ENCODE assay signal across 11 cellular contexts in the genomic region with DNA sequence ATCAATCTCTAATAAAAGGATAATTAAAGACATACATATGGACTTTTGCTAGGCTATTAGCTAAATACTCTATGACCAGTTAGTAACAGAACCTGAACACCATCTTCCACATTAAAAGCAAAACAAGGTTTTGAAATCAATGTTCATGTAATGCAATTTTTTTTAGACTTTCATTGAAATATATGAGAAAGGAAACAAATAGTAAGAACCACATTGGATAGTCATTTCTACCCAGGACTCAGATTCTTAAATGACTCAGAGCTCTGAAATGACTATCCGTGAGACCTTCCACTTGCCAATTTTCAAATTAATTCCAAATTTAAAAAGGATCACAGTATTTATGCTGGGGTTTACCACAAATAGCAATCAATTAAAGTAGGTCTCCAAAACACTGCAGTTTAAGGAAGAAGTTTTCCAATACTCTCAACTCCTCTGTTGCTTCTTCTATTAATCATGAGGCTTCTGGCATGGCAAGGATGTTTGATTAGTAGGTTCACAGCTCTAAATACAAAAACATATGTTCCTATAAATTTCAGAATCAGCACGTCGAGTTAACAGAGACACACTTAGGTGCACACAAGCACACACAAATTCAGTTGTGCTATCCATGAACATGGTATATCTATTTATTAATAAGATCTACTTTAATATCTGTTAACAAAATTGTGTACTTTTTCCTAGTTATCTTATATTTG.
A peak's percentile ranks its signal among the peaks of the same experiment; 100 is the strongest.
DNase-seq lines count a peak whose midpoint lies in the region; ATAC-seq lines count a peak whose summit lies in the region.
"Had no signal": no experiment of that assay in that cellular context is flagged by ENCODE, and none has a peak within 500 bp of the region (broad histone marks: within the 10 kb centered on the region; RNA-seq: fewer than 3 reads in every experiment).

No MANE protein-coding gene starts in this region.

- no peaks in the 10 kb centered on the region for H3K27me3 Mint-ChIP-seq in activated T-helper 1 cell treated with anti-CD3 and anti-CD28 coated beads, Interleukin-12 subunit alpha, Interleukin-12 subunit beta, Interleukin-2, Interleukin-4 antibody, amounts not matched to agents 30 ng/mL and 10 ng/mL and 1 ng/mL, durations not matched to agents 14 hours and 24 hours and 36 hours (ENCODE audit: insufficient read depth)

- H3K36me3 Mint-ChIP-seq in activated T-helper 1 cell treated with anti-CD3 and anti-CD28 coated beads, Interleukin-12 subunit alpha, Interleukin-12 subunit beta, Interleukin-2, Interleukin-4 antibody, amounts not matched to agents 30 ng/mL and 10 ng/mL and 1 ng/mL, durations not matched to agents 14 hours and 24 hours and 36 hours (ENCODE audit: low read depth): peaks cover 33% of the 10 kb centered on the region
- H3K36me3 Mint-ChIP-seq: CD4-positive, CD25-positive, alpha-beta regulatory T cell had no signal

- H3K9me3 Mint-ChIP-seq in activated T-helper 1 cell treated with anti-CD3 and anti-CD28 coated beads, Interleukin-12 subunit alpha, Interleukin-12 subunit beta, Interleukin-2, Interleukin-4 antibody, amounts not matched to agents 30 ng/mL and 10 ng/mL and 1 ng/mL, durations not matched to agents 14 hours and 24 hours and 36 hours: peaks cover 70% of the 10 kb centered on the region

- ATAC-seq in GM18858 (IDR thresholded peaks at IDR 0.05; ENCODE audit: unreplicated experiment) (peak; percentile 88), HG02759 (IDR thresholded peaks at IDR 0.05; ENCODE audit: unreplicated experiment) (peak; percentile 68), HG03139 (IDR thresholded peaks at IDR 0.05; ENCODE audit: unreplicated experiment) (no peak)

- intact Hi-C loops in activated T-helper 1 cell treated with anti-CD3 and anti-CD28 coated beads, Interleukin-12 subunit alpha, Interleukin-12 subunit beta, Interleukin-2, Interleukin-4 antibody, amounts not matched to agents 30 ng/mL and 10 ng/mL and 1 ng/mL, durations not matched to agents 14 hours and 24 hours and 36 hours (cut with micrococcal nuclease): loop anchor here (1.0 to 5.0 kb wide), 18 partner anchors 13 to 924 kb away; partner anchors contain the start of gene ID2

- peak overlapping the region; percentile 76 for H3K27ac Mint-ChIP-seq in activated T-helper 1 cell treated with anti-CD3 and anti-CD28 coated beads, Interleukin-12 subunit alpha, Interleukin-12 subunit beta, Interleukin-2, Interleukin-4 antibody, amounts not matched to agents 30 ng/mL and 10 ng/mL and 1 ng/mL, durations not matched to agents 14 hours and 24 hours and 36 hours
- H3K27ac Mint-ChIP-seq: CD4-positive, CD25-positive, alpha-beta regulatory T cell had no signal

- no peak overlapping the region for H3K4me3 Mint-ChIP-seq in activated T-helper 1 cell treated with anti-CD3 and anti-CD28 coated beads, Interleukin-12 subunit alpha, Interleukin-12 subunit beta, Interleukin-2, Interleukin-4 antibody, amounts not matched to agents 30 ng/mL and 10 ng/mL and 1 ng/mL, durations not matched to agents 14 hours and 24 hours and 36 hours
- H3K4me3 Mint-ChIP-seq: CD4-positive, CD25-positive, alpha-beta regulatory T cell had no signal

- DNase-seq in GM03348 (ENCODE audit: low spot score) (peak; percentile 70), NCI-H774 (lab: John Stamatoyannopoulos, UW) (no peak), HK-2 (ENCODE audit: unreplicated experiment) (no peak)
- DNase-seq in activated T-helper 1 cell treated with anti-CD3 and anti-CD28 coated beads, Interleukin-12 subunit alpha, Interleukin-12 subunit beta, Interleukin-2, Interleukin-4 antibody, amounts not matched to agents 30 ng/mL and 10 ng/mL and 1 ng/mL, durations not matched to agents 14 hours and 24 hours and 36 hours (ENCODE audit: low spot score): no peak
- DNase-seq in stimulated activated CD4-positive, alpha-beta T cell treated with anti-CD3 and anti-CD28 coated beads, Interleukin-1b, Interleukin-23, amount 100 ng/mL, for 48 hours: no peak
- DNase-seq: cerebellar nuclear complex, MV-4-11 had no signal

- H3K4me1 Mint-ChIP-seq in activated T-helper 1 cell treated with anti-CD3 and anti-CD28 coated beads, Interleukin-12 subunit alpha, Interleukin-12 subunit beta, Interleukin-2, Interleukin-4 antibody, amounts not matched to agents 30 ng/mL and 10 ng/mL and 1 ng/mL, durations not matched to agents 14 hours and 24 hours and 36 hours (ENCODE audit: low read depth): peaks cover 22% of the 10 kb centered on the region
- H3K4me1 Mint-ChIP-seq: CD4-positive, CD25-positive, alpha-beta regulatory T cell had no signal
